ENCODE assay signal across 1 cellular context in genomic region chr12:6724409-6724797, GRCh38.
TF ChIP-seq lines count a peak whose summit lies in the region.

No MANE protein-coding gene starts in this region.

TF ChIP-seq in K562, 482 proteins besides CTCF, POLR2A, EP300 and RAD21 (continues in another document):
- TF ChIP-seq, protein P1, sequence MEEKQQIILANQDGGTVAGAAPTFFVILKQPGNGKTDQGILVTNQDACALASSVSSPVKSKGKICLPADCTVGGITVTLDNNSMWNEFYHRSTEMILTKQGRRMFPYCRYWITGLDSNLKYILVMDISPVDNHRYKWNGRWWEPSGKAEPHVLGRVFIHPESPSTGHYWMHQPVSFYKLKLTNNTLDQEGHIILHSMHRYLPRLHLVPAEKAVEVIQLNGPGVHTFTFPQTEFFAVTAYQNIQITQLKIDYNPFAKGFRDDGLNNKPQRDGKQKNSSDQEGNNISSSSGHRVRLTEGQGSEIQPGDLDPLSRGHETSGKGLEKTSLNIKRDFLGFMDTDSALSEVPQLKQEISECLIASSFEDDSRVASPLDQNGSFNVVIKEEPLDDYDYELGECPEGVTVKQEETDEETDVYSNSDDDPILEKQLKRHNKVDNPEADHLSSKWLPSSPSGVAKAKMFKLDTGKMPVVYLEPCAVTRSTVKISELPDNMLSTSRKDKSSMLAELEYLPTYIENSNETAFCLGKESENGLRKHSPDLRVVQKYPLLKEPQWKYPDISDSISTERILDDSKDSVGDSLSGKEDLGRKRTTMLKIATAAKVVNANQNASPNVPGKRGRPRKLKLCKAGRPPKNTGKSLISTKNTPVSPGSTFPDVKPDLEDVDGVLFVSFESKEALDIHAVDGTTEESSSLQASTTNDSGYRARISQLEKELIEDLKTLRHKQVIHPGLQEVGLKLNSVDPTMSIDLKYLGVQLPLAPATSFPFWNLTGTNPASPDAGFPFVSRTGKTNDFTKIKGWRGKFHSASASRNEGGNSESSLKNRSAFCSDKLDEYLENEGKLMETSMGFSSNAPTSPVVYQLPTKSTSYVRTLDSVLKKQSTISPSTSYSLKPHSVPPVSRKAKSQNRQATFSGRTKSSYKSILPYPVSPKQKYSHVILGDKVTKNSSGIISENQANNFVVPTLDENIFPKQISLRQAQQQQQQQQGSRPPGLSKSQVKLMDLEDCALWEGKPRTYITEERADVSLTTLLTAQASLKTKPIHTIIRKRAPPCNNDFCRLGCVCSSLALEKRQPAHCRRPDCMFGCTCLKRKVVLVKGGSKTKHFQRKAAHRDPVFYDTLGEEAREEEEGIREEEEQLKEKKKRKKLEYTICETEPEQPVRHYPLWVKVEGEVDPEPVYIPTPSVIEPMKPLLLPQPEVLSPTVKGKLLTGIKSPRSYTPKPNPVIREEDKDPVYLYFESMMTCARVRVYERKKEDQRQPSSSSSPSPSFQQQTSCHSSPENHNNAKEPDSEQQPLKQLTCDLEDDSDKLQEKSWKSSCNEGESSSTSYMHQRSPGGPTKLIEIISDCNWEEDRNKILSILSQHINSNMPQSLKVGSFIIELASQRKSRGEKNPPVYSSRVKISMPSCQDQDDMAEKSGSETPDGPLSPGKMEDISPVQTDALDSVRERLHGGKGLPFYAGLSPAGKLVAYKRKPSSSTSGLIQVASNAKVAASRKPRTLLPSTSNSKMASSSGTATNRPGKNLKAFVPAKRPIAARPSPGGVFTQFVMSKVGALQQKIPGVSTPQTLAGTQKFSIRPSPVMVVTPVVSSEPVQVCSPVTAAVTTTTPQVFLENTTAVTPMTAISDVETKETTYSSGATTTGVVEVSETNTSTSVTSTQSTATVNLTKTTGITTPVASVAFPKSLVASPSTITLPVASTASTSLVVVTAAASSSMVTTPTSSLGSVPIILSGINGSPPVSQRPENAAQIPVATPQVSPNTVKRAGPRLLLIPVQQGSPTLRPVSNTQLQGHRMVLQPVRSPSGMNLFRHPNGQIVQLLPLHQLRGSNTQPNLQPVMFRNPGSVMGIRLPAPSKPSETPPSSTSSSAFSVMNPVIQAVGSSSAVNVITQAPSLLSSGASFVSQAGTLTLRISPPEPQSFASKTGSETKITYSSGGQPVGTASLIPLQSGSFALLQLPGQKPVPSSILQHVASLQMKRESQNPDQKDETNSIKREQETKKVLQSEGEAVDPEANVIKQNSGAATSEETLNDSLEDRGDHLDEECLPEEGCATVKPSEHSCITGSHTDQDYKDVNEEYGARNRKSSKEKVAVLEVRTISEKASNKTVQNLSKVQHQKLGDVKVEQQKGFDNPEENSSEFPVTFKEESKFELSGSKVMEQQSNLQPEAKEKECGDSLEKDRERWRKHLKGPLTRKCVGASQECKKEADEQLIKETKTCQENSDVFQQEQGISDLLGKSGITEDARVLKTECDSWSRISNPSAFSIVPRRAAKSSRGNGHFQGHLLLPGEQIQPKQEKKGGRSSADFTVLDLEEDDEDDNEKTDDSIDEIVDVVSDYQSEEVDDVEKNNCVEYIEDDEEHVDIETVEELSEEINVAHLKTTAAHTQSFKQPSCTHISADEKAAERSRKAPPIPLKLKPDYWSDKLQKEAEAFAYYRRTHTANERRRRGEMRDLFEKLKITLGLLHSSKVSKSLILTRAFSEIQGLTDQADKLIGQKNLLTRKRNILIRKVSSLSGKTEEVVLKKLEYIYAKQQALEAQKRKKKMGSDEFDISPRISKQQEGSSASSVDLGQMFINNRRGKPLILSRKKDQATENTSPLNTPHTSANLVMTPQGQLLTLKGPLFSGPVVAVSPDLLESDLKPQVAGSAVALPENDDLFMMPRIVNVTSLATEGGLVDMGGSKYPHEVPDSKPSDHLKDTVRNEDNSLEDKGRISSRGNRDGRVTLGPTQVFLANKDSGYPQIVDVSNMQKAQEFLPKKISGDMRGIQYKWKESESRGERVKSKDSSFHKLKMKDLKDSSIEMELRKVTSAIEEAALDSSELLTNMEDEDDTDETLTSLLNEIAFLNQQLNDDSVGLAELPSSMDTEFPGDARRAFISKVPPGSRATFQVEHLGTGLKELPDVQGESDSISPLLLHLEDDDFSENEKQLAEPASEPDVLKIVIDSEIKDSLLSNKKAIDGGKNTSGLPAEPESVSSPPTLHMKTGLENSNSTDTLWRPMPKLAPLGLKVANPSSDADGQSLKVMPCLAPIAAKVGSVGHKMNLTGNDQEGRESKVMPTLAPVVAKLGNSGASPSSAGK (IDR thresholded peaks at IDR 0.05), result peak; percentile 54
- TF ChIP-seq ZNF76 (CRISPR knock-in tag; IDR thresholded peaks at IDR 0.05; ENCODE audit: borderline replicate concordance), result no peak
- TF ChIP-seq ELF1 (tag; IDR thresholded peaks at IDR 0.05), result 0 out of 2 replicates have a peak, but pooled peaks have one; percentile 16
- TF ChIP-seq NFE2 (IDR thresholded peaks at IDR 0.05; ENCODE audit: low read depth), result peak; percentile 43; the same call in 1 of the 2 replicates
- TF ChIP-seq TBL1XR1 (IDR thresholded peaks at IDR 0.05; ENCODE audit: low read length in 2 of 2), result no peak
- TF ChIP-seq, protein P2, sequence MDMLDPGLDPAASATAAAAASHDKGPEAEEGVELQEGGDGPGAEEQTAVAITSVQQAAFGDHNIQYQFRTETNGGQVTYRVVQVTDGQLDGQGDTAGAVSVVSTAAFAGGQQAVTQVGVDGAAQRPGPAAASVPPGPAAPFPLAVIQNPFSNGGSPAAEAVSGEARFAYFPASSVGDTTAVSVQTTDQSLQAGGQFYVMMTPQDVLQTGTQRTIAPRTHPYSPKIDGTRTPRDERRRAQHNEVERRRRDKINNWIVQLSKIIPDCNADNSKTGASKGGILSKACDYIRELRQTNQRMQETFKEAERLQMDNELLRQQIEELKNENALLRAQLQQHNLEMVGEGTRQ (CRISPR knock-in tag; IDR thresholded peaks at IDR 0.05), result no peak
- TF ChIP-seq MNT (conservative IDR thresholded peaks at IDR 0.05), result peak; percentile 2 to 44; a peak in 1 of 4 replicates
- TF ChIP-seq SP2 (IDR thresholded peaks at IDR 0.05; ENCODE audit: extremely low read depth, low read depth, low read length, poor library complexity, severe bottlenecking), result no peak
- TF ChIP-seq PATZ1 (CRISPR knock-in tag; IDR thresholded peaks at IDR 0.05; ENCODE audit: borderline replicate concordance), result no peak
- TF ChIP-seq HMGXB4 (CRISPR knock-in tag; IDR thresholded peaks at IDR 0.05), result no peak
- no peak for TF ChIP-seq MCM2 (IDR thresholded peaks at IDR 0.05; ENCODE audit: low read depth)
- TF ChIP-seq ZNF551 (CRISPR knock-in tag; IDR thresholded peaks at IDR 0.05), result no peak
- TF ChIP-seq ZC3H4 (CRISPR knock-in tag; IDR thresholded peaks at IDR 0.05; ENCODE audit: borderline replicate concordance), result 0 out of 2 replicates have a peak, but pooled peaks have one; percentile 21
- no peak for TF ChIP-seq SNAPC5 (CRISPR knock-in tag; IDR thresholded peaks at IDR 0.05)
- no peak for TF ChIP-seq SMARCA4 (IDR thresholded peaks at IDR 0.05)
- no peak for TF ChIP-seq ZNF586 (CRISPR knock-in tag; conservative IDR thresholded peaks at IDR 0.05)
- TF ChIP-seq L3MBTL2 (IDR thresholded peaks at IDR 0.05), result peak; percentile 81
- TF ChIP-seq ZNF175 (CRISPR knock-in tag; IDR thresholded peaks at IDR 0.05; ENCODE audit: low read depth), result 0 out of 2 replicates have a peak, but pooled peaks have one; percentile 34
- peak; percentile 70; the same call in 1 of the 2 replicates for TF ChIP-seq SPI1 (IDR thresholded peaks at IDR 0.05; ENCODE audit: borderline replicate concordance, low read depth, low read length)
- TF ChIP-seq MYC (IDR thresholded peaks at IDR 0.05; ENCODE audit: low read depth, low read length), result no peak
- peak; percentile 2; the same call in 1 of the 2 replicates for TF ChIP-seq MYC (CRISPR knock-in tag; IDR thresholded peaks at IDR 0.05; ENCODE audit: borderline replicate concordance, low read depth)
- TF ChIP-seq, protein P3, sequence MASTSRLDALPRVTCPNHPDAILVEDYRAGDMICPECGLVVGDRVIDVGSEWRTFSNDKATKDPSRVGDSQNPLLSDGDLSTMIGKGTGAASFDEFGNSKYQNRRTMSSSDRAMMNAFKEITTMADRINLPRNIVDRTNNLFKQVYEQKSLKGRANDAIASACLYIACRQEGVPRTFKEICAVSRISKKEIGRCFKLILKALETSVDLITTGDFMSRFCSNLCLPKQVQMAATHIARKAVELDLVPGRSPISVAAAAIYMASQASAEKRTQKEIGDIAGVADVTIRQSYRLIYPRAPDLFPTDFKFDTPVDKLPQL (IDR thresholded peaks at IDR 0.05; ENCODE audit: extremely low read depth, insufficient read length), result no peak
- TF ChIP-seq CBX8 (IDR thresholded peaks at IDR 0.05; ENCODE audit: borderline replicate concordance, extremely low read depth, low read depth, low read length, poor library complexity, severe bottlenecking), result no peak
- TF ChIP-seq MTF1 (CRISPR knock-in tag; IDR thresholded peaks at IDR 0.05; ENCODE audit: borderline replicate concordance), result no peak
